9 cellular contexts compared by ENCODE assay signal in the genomic region with DNA sequence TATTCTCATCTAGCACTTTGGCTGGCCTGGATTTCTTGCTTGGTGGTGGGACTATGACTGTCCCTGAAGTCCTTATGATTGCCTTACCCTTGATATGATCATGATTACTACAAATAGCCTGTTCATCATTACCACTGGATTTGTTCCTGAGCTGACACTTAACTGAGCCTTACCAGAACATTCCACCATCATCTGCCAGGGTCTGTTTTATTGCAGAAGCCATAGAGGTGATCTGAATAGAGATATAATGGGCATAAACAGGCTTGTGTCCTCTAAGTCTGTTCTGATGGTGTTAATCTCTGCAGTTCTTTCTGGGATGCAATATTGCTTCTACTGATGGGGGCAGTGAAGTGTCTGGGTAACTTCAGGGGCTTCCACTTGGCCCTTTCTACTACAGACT.
"Had no signal": no experiment of that assay in that cellular context is flagged by ENCODE, and none has a peak within 500 bp of the region (broad histone marks: within the 10 kb centered on the region; RNA-seq: fewer than 3 reads in every experiment).

No MANE protein-coding gene starts in this region.

- H3K36me3 ChIP-seq: HAP-1 had no signal

- H3K9ac ChIP-seq: GM23248 had no signal

- H2AFZ ChIP-seq: GM23248, GM23338 had no signal

- H3K4me3 ChIP-seq: GM23248, GM23338, HAP-1 had no signal

- ATAC-seq: GM23338, HCT116 had no signal

- DNase-seq: GM23248, GOT3, H7, H9, HCEC 1CT, HFFc6 had no signal

- H3K27ac ChIP-seq: GM23248 had no signal

- H3K4me2 ChIP-seq: GM23338 had no signal

- H3K9me3 ChIP-seq: HAP-1 had no signal
